8 cellular contexts compared by ENCODE assay signal in genomic region chr5:160419458-160420330, GRCh38. TPM values are rescaled to one million over a fixed set of nuclear protein-coding genes. Genes with fewer than 3 reads are reported as not detected.
DNase-seq lines count a peak whose midpoint lies in the region; ATAC-seq, FAIRE-seq and TF ChIP-seq lines count a peak whose summit lies in the region.

No MANE protein-coding gene starts in this region.

- CTCF ChIA-PET in activated B cell treated with CpG ODN at 0.5 μM for 24 hours (lab: Charles Lee) = interaction anchor here (0.9 to 3.4 kb wide), 5 partner anchors 14 to 48 kb away, joined by 3 to 24 read pairs (median 4); no protein-coding TSS in a partner anchor

- intact Hi-C loops in activated B cell treated with CpG ODN at 0.5 μM for 24 hours (cut with micrococcal nuclease) = loop anchor here (1.0 to 2.0 kb wide), 5 partner anchors 15 to 300 kb away; partner anchors contain the start of genes FAM200C and PWWP2A

- POLR2A ChIA-PET in activated B cell treated with CpG ODN at 0.5 μM for 24 hours (lab: Charles Lee) = interaction anchor here (0.5 to 3.4 kb wide), 24 partner anchors 9 to 1749 kb away, joined by 3 to 73 read pairs (median 4); partner anchors contain the start of genes C1QTNF2, EBF1, FAM200C and PWWP2A

- H3K9me3 Mint-ChIP-seq in activated B cell treated with CpG ODN at 0.5 μM for 24 hours = no peaks in the 10 kb centered on the region

- H3K4me3 Mint-ChIP-seq in activated B cell treated with CpG ODN at 0.5 μM for 24 hours = peak overlapping the region; percentile 91

- no peaks in the 10 kb centered on the region for H3K27me3 Mint-ChIP-seq in activated B cell treated with CpG ODN at 0.5 μM for 24 hours

- peak overlapping the region; percentile 85 for H3K27ac ChIP-seq in temporal lobe (ENCODE audit: low read depth, low read length)

- FAIRE-seq in D721Med (lab: Jason Lieb, UNC) = peak; percentile 87

- ATAC-seq in HG02588 (IDR thresholded peaks at IDR 0.05; ENCODE audit: unreplicated experiment) (peak; percentile 35), activated B cell treated with CpG ODN at 0.5 μM for 24 hours (ENCODE audit: low read depth) (no peak)

- TF ChIP-seq CTCF in D721Med (IDR thresholded peaks at IDR 0.05; ENCODE audit: insufficient read depth, missing control alignments) (no peak), activated B cell treated with CpG ODN at 0.5 μM for 24 hours (IDR thresholded peaks at IDR 0.05) (no peak)

- H3K9me3 ChIP-seq in iPS-18c (ENCODE audit: control insufficient read depth, insufficient read depth, low read length) = no peaks in the 10 kb centered on the region

- peaks cover 32% of the 10 kb centered on the region for H3K36me3 Mint-ChIP-seq in activated B cell treated with CpG ODN at 0.5 μM for 24 hours (ENCODE audit: low read depth)

- H3K4me3 ChIP-seq in iPS-18c (ENCODE audit: insufficient read depth, low read depth, low read length) = peak overlapping the region; percentile 79

- H3K27ac Mint-ChIP-seq in activated B cell treated with CpG ODN at 0.5 μM for 24 hours = peak overlapping the region; percentile 90

- peaks cover 80% of the 10 kb centered on the region for H3K4me1 Mint-ChIP-seq in activated B cell treated with CpG ODN at 0.5 μM for 24 hours

- DNase-seq in D721Med (ENCODE audit: insufficient read length, low spot score) = no peak
- DNase-seq in activated B cell treated with CpG ODN at 0.5 μM for 24 hours = no peak
- DNase-seq in activated CD4-positive, alpha-beta T cell treated with anti-CD3 and anti-CD28 coated beads for 1 hour = no peak
- no peak for DNase-seq in D341Med (ENCODE audit: low spot score)
- no peak for DNase-seq in NCI-H1436 treated with DMSO at 0.1 percent for 48 hours (lab: John Stamatoyannopoulos, UW)

RNA-seq across cellular contexts. Expression of gene SLU7, which starts 0.8 kb away (rescaled TPM):
- total RNA-seq in activated B cell treated with CpG ODN at 0.5 μM for 24 hours (58.5 and 59.3 TPM in 2 replicates), temporal lobe (56.5 TPM)

RNA-seq across cellular contexts. Expression of gene PTTG1, which starts 2.0 kb away (rescaled TPM):
- 15.3 and 16.8 TPM in 2 replicates for total RNA-seq in activated B cell treated with CpG ODN at 0.5 μM for 24 hours
- total RNA-seq in temporal lobe = 14.8 TPM

RNA-seq across cellular contexts. Expression of gene FAM200C, which starts 19.8 kb away (rescaled TPM):
- total RNA-seq in activated B cell treated with CpG ODN at 0.5 μM for 24 hours = 0.44 and 0.66 TPM in 2 replicates
- total RNA-seq in temporal lobe = 21.1 TPM

RNA-seq across cellular contexts. Expression of gene C1QTNF2, which starts 49.3 kb away (rescaled TPM):
- total RNA-seq in activated B cell treated with CpG ODN at 0.5 μM for 24 hours = not detected in 2 replicates
- total RNA-seq in temporal lobe = 1.7 TPM

Comparison
In these comparisons a context has a peak if more than half of its experiments do, and no peak if none do; other contexts are left out.
1. RNA of gene FAM200C, which starts 19.8 kb away (total RNA-seq): 21.1 TPM in temporal lobe (single experiment); 0.44 to 0.66 TPM in activated B cell treated with CpG ODN at 0.5 μM for 24 hours; every median in the first group is over 10 times any median in the second.